Comparison of ENCODE assay signal across 18 cellular contexts in genomic region chr4:31647776-31648175, GRCh38.
"Had no signal": no experiment of that assay in that cellular context is flagged by ENCODE, and none has a peak within 500 bp of the region (broad histone marks: within the 10 kb centered on the region; RNA-seq: fewer than 3 reads in every experiment).

No MANE protein-coding gene starts in this region.

- H3K4me3 Mint-ChIP-seq: endodermal cell; naive thymus-derived CD8-positive, alpha-beta T cell; stimulated activated naive B cell treated with anti-CD40 and anti-IgM and Interleukin-4, amounts not matched to agents 10 μg/mL and 1 μg/mL and 100 μg/mL, for 72 hours; stimulated activated naive CD8-positive, alpha-beta T cell treated with anti-CD3 and anti-CD28 coated beads, Interleukin-15, amount 100 ng/mL, for 72 hours had no signal

- H3K4me1 ChIP-seq: gastroesophageal sphincter, transverse colon had no signal

- H3K4me1 Mint-ChIP-seq: endodermal cell; naive thymus-derived CD8-positive, alpha-beta T cell; stimulated activated naive B cell treated with anti-CD40 and anti-IgM and Interleukin-4, amounts not matched to agents 10 μg/mL and 1 μg/mL and 100 μg/mL, for 72 hours; stimulated activated naive CD8-positive, alpha-beta T cell treated with anti-CD3 and anti-CD28 coated beads, Interleukin-15, amount 100 ng/mL, for 72 hours had no signal

- DNase-seq: effector CD4-positive, alpha-beta T cell; endodermal cell; glutamatergic neuron; islet precursor cell; mucosa of descending colon; naive thymus-derived CD8-positive, alpha-beta T cell; posterior cingulate gyrus; stimulated activated CD4-positive, alpha-beta T cell treated with anti-CD3 and anti-CD28 coated beads, Interleukin-2, amount 100 ng/mL, for 24 hours; stimulated activated CD4-positive, alpha-beta T cell treated with anti-CD3 and anti-CD28 coated beads, Interleukin-4, amount 100 ng/mL, for 4 hours; stimulated activated naive B cell treated with anti-CD40 and anti-IgM and Interleukin-4, amounts not matched to agents 10 μg/mL and 1 μg/mL and 100 μg/mL, for 72 hours; stimulated activated naive CD8-positive, alpha-beta T cell treated with anti-CD3 and anti-CD28 coated beads, Interleukin-15, amount 100 ng/mL, for 72 hours; transverse colon had no signal

- H3K4me3 ChIP-seq: coronary artery, gastroesophageal sphincter, mucosa of descending colon, thoracic aorta, transverse colon had no signal

- H3K27ac Mint-ChIP-seq: endodermal cell; naive thymus-derived CD8-positive, alpha-beta T cell; stimulated activated naive B cell treated with anti-CD40 and anti-IgM and Interleukin-4, amounts not matched to agents 10 μg/mL and 1 μg/mL and 100 μg/mL, for 72 hours; stimulated activated naive CD8-positive, alpha-beta T cell treated with anti-CD3 and anti-CD28 coated beads, Interleukin-15, amount 100 ng/mL, for 72 hours had no signal

- H3K36me3 Mint-ChIP-seq: naive thymus-derived CD8-positive, alpha-beta T cell; stimulated activated naive B cell treated with anti-CD40 and anti-IgM and Interleukin-4, amounts not matched to agents 10 μg/mL and 1 μg/mL and 100 μg/mL, for 72 hours had no signal

- H3K27ac ChIP-seq: coronary artery, gastroesophageal sphincter, thoracic aorta, transverse colon had no signal

- H3K9me3 ChIP-seq: gastroesophageal sphincter, mucosa of descending colon, thoracic aorta, transverse colon had no signal

- H3K27me3 Mint-ChIP-seq: naive thymus-derived CD8-positive, alpha-beta T cell; stimulated activated naive B cell treated with anti-CD40 and anti-IgM and Interleukin-4, amounts not matched to agents 10 μg/mL and 1 μg/mL and 100 μg/mL, for 72 hours; stimulated activated naive CD8-positive, alpha-beta T cell treated with anti-CD3 and anti-CD28 coated beads, Interleukin-15, amount 100 ng/mL, for 72 hours had no signal

- H3K27me3 ChIP-seq: gastroesophageal sphincter, transverse colon had no signal

- H3K36me3 ChIP-seq: gastroesophageal sphincter, thoracic aorta, transverse colon had no signal

- ATAC-seq: esophagus mucosa; gastroesophageal sphincter; left lobe of liver; mucosa of descending colon; naive thymus-derived CD8-positive, alpha-beta T cell; sciatic nerve; stimulated activated naive B cell treated with anti-CD40 and anti-IgM and Interleukin-4, amounts not matched to agents 10 μg/mL and 1 μg/mL and 100 μg/mL, for 72 hours; stimulated activated naive CD8-positive, alpha-beta T cell treated with anti-CD3 and anti-CD28 coated beads, Interleukin-15, amount 100 ng/mL, for 72 hours had no signal

- H3K9me3 Mint-ChIP-seq: endodermal cell; stimulated activated naive B cell treated with anti-CD40 and anti-IgM and Interleukin-4, amounts not matched to agents 10 μg/mL and 1 μg/mL and 100 μg/mL, for 72 hours had no signal
